Comparison of ENCODE assay signal across 1 cellular context in genomic region chr9:133359420-133360175, GRCh38.
A peak's percentile ranks its signal among the peaks of the same experiment; 100 is the strongest.
TF ChIP-seq lines count a peak whose summit lies in the region.

No MANE protein-coding gene starts in this region.

TF ChIP-seq in K562, 482 proteins besides CTCF, POLR2A, EP300 and RAD21 (continued from another document and continues in another):
- TF ChIP-seq ZFP91 (CRISPR knock-in tag; IDR thresholded peaks at IDR 0.05): peak; percentile 55; the same call in 1 of the 2 replicates
- no peak for TF ChIP-seq ZNF347 (CRISPR knock-in tag; IDR thresholded peaks at IDR 0.05; ENCODE audit: low read depth)
- TF ChIP-seq VEZF1 (CRISPR knock-in tag; IDR thresholded peaks at IDR 0.05): peak; percentile 35; the same call in 1 of the 2 replicates
- no peak for TF ChIP-seq NR3C1 (CRISPR knock-in tag; IDR thresholded peaks at IDR 0.05)
- TF ChIP-seq ZNF695 (CRISPR knock-in tag; IDR thresholded peaks at IDR 0.05): no peak
- no peak for TF ChIP-seq E2F1 (CRISPR knock-in tag; IDR thresholded peaks at IDR 0.05)
- TF ChIP-seq DPF2 (IDR thresholded peaks at IDR 0.05): no peak
- peak; percentile 46 for TF ChIP-seq RBFOX2 (IDR thresholded peaks at IDR 0.05; ENCODE audit: low read depth, low read length)
- TF ChIP-seq ZNF239 (CRISPR knock-in tag; IDR thresholded peaks at IDR 0.05): no peak
- no peak for TF ChIP-seq NFIC (IDR thresholded peaks at IDR 0.05)
- TF ChIP-seq LARP7 (IDR thresholded peaks at IDR 0.05): no peak
- TF ChIP-seq USF1 (CRISPR knock-in tag; IDR thresholded peaks at IDR 0.05): peak; percentile 70
- TF ChIP-seq STAG1 (CRISPR knock-in tag; IDR thresholded peaks at IDR 0.05; ENCODE audit: borderline replicate concordance): 0 out of 2 replicates have a peak, but pooled peaks have one; percentile 19
- no peak for TF ChIP-seq BRF1 (IDR thresholded peaks at IDR 0.05; ENCODE audit: borderline replicate concordance, extremely low read depth, insufficient read length)
- no peak for TF ChIP-seq YY1 (IDR thresholded peaks at IDR 0.05; ENCODE audit: borderline replicate concordance in 1 of 3, control insufficient read depth in 1 of 3, extremely low read depth in 1 of 3, insufficient read depth in 3 of 3, insufficient read length in 1 of 3, insufficient replicate concordance in 2 of 3, low read depth in 1 of 3, low read length in 2 of 3)
- no peak for TF ChIP-seq PTRF (tag; IDR thresholded peaks at IDR 0.05)
- TF ChIP-seq ZNF707 (CRISPR knock-in tag; conservative IDR thresholded peaks at IDR 0.05): no peak
- no peak for TF ChIP-seq MLX (CRISPR knock-in tag; conservative IDR thresholded peaks at IDR 0.05)
- peak; percentile 72 for TF ChIP-seq SMC3 (conservative IDR thresholded peaks at IDR 0.05; ENCODE audit: insufficient read depth, low read depth, low read length)
- TF ChIP-seq CBX3 (IDR thresholded peaks at IDR 0.05; ENCODE audit: borderline replicate concordance in 1 of 2, low read length in 2 of 2): no peak
- no peak for TF ChIP-seq PHTF2 (CRISPR knock-in tag; IDR thresholded peaks at IDR 0.05)
- no peak for TF ChIP-seq MXD1 (CRISPR knock-in tag; IDR thresholded peaks at IDR 0.05; ENCODE audit: borderline replicate concordance, poor library complexity, severe bottlenecking)
- TF ChIP-seq COPS2 (conservative IDR thresholded peaks at IDR 0.05): no peak
- no peak for TF ChIP-seq U2AF2 (optimal IDR thresholded peaks at IDR 0.05; ENCODE audit: low read depth, low read length)
- TF ChIP-seq SRSF9 (IDR thresholded peaks at IDR 0.05; ENCODE audit: borderline replicate concordance, low read depth, low read length): no peak
- no peak for TF ChIP-seq CHD1 (IDR thresholded peaks at IDR 0.05; ENCODE audit: low read length)
- no peak for TF ChIP-seq NCOA1 (IDR thresholded peaks at IDR 0.05; ENCODE audit: low read depth)
- 0 out of 2 replicates have a peak, but pooled peaks have one; percentile 8 for TF ChIP-seq ZNF143 (CRISPR knock-in tag; IDR thresholded peaks at IDR 0.05)
- TF ChIP-seq CREBBP (IDR thresholded peaks at IDR 0.05; ENCODE audit: low read depth, low read length): no peak
- no peak for TF ChIP-seq ARID4B (CRISPR knock-in tag; IDR thresholded peaks at IDR 0.05)
- TF ChIP-seq SIN3B (IDR thresholded peaks at IDR 0.05; ENCODE audit: low read depth): no peak
- no peak for TF ChIP-seq XRCC5 (IDR thresholded peaks at IDR 0.05; ENCODE audit: low read depth, low read length)
- TF ChIP-seq ZNF274 (IDR thresholded peaks at IDR 0.05; ENCODE audit: borderline replicate concordance, low read depth, low read length): no peak
- no peak for TF ChIP-seq ZNF311 (CRISPR knock-in tag; IDR thresholded peaks at IDR 0.05)
- TF ChIP-seq FOSL1 (tag; conservative IDR thresholded peaks at IDR 0.05): no peak
- TF ChIP-seq THRB (CRISPR knock-in tag; conservative IDR thresholded peaks at IDR 0.05): no peak
- TF ChIP-seq ZNF407 (IDR thresholded peaks at IDR 0.05; ENCODE audit: low read depth): no peak
- no peak for TF ChIP-seq SP2 (IDR thresholded peaks at IDR 0.05; ENCODE audit: extremely low read depth, low read depth, low read length, poor library complexity, severe bottlenecking)
- TF ChIP-seq MEIS2 (IDR thresholded peaks at IDR 0.05; ENCODE audit: partially characterized antibody): peak; percentile 16
- TF ChIP-seq SMAD2 (IDR thresholded peaks at IDR 0.05; ENCODE audit: low read depth, low read length): no peak
- TF ChIP-seq ZNF57 (CRISPR knock-in tag; IDR thresholded peaks at IDR 0.05): no peak
- TF ChIP-seq SMARCB1 (IDR thresholded peaks at IDR 0.05; ENCODE audit: insufficient read length, low read depth): no peak
- no peak for TF ChIP-seq MTA3 (IDR thresholded peaks at IDR 0.05; ENCODE audit: borderline replicate concordance)
- no peak for TF ChIP-seq ESRRB (CRISPR knock-in tag; IDR thresholded peaks at IDR 0.05; ENCODE audit: borderline replicate concordance)
- TF ChIP-seq CSDE1 (IDR thresholded peaks at IDR 0.05): no peak
